Comparison of ENCODE assay signal across 9 cellular contexts in genomic region chr7:87561702-87562101, GRCh38. TPM values are rescaled to one million over a fixed set of nuclear protein-coding genes. Genes with fewer than 3 reads are reported as not detected.
"Had no signal": no experiment of that assay in that cellular context is flagged by ENCODE, and none has a peak within 500 bp of the region (broad histone marks: within the 10 kb centered on the region; RNA-seq: fewer than 3 reads in every experiment).

No MANE protein-coding gene starts in this region.

- ATAC-seq: GM12878 had no signal

- DNase-seq: GDM1, GF-D8 had no signal

- H3K4me3 ChIP-seq: GM12878 had no signal

- FAIRE-seq: G401.6, GM12878, GM12891, GM12892, GM18507, GM19239 had no signal

RNA-seq across cellular contexts. Expression of gene ABCB1, which starts 39.0 kb away (rescaled TPM):
- total RNA-seq: G401 had no signal
